8 cellular contexts compared by ENCODE assay signal in the genomic region with DNA sequence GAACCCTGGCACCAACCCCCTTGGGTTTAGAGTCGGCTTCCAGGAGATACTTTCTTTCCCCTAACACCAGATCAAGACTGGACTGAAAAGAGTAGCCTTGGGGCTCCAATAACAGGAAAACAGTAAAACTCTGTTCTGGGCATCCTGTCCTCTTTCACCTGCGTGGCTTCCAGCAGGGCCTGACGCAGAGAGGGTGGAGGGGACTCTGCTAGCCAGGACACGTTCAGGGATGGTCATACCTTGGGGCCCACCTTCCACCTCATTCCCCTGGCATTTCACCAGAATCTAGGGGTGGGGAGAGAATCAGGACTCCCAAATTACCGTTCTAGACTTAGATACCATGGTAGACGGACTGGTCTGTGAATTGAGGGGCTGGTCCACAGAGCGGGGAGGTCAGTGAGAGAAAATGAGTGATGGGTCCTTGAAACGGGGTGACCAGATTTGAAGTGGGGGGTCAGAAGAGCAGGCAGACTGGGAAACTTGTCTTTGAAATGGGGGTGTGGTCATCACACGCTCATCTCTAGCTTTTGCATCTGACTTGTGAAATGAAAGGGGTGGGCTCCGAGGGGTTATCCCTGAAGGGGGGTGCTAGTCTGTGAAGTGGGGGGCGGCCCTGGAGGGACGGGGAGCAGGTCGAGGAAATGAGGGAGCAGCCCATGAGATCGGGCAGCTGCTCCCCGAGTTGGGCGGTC. TPM values are rescaled to one million over a fixed set of nuclear protein-coding genes. Genes with fewer than 3 reads are reported as not detected.
DNase-seq lines count a peak whose midpoint lies in the region; ATAC-seq, FAIRE-seq and TF ChIP-seq lines count a peak whose summit lies in the region.

No MANE protein-coding gene starts in this region.

- H3K36me3 Mint-ChIP-seq in glutamatergic neuron (ENCODE audit: unreplicated experiment): no peaks in the 10 kb centered on the region

- H3K27me3 ChIP-seq in WERI-Rb-1 (ENCODE audit: insufficient read depth, low read depth, severe bottlenecking): no peaks in the 10 kb centered on the region

- no peak for TF ChIP-seq CTCF in WERI-Rb-1 (IDR thresholded peaks at IDR 0.05; ENCODE audit: low read depth, low read length)
- no peak for TF ChIP-seq CTCF in glutamatergic neuron (IDR thresholded peaks at IDR 0.05; ENCODE audit: partially characterized antibody, unreplicated experiment)

- H3K27me3 Mint-ChIP-seq in glutamatergic neuron (ENCODE audit: unreplicated experiment): peaks cover 14% of the 10 kb centered on the region

- H3K9me3 Mint-ChIP-seq in glutamatergic neuron (ENCODE audit: unreplicated experiment): peaks cover 4% of the 10 kb centered on the region

- H3K4me3 ChIP-seq in GM08714 (ENCODE audit: low read length) (peak overlapping the region; percentile 89; the same call in 1 of the 2 replicates), WERI-Rb-1 (ENCODE audit: low read depth, low read length) (peak overlapping the region; percentile 63)

- no peak overlapping the region for H3K27ac ChIP-seq in WERI-Rb-1

- H3K27ac Mint-ChIP-seq in glutamatergic neuron (ENCODE audit: unreplicated experiment): no peak overlapping the region

- intact Hi-C loops in sciatic nerve (cut with DNase I): loop anchor here (5.0 kb wide), 1 partner anchor 37 kb away; no protein-coding TSS in a partner anchor

- peak overlapping the region; percentile 94 for H3K4me3 Mint-ChIP-seq in glutamatergic neuron (ENCODE audit: unreplicated experiment)

- peaks cover 17% of the 10 kb centered on the region for H3K4me1 Mint-ChIP-seq in glutamatergic neuron (ENCODE audit: low read depth, unreplicated experiment)

- H3K36me3 ChIP-seq in WERI-Rb-1: no peaks in the 10 kb centered on the region

- ATAC-seq in sciatic nerve: peak; percentile 9
- no peak for ATAC-seq in GM18517 (IDR thresholded peaks at IDR 0.05; ENCODE audit: unreplicated experiment)

- DNase-seq in WERI-Rb-1: no peak
- no peak for DNase-seq in glutamatergic neuron
- DNase-seq in sciatic nerve (ENCODE audit: low spot score): no peak
- DNase-seq in NCI-H446 treated with DMSO at 0.1 percent for 48 hours (lab: John Stamatoyannopoulos, UW): no peak
- no peak for DNase-seq in GM12891 (ENCODE audit: insufficient read length, low spot score)
- no peak for DNase-seq in HTR-8/SVneo (ENCODE audit: insufficient read length, low spot score)

- TF ChIP-seq POLR2A in GM12891 (IDR thresholded peaks at IDR 0.05; ENCODE audit: low read depth, low read length): no peak

- no peak for FAIRE-seq in GM12891 (lab: Jason Lieb, UNC)
- FAIRE-seq in HTR-8/SVneo (lab: Jason Lieb, UNC): no peak

- H3K9me3 ChIP-seq in WERI-Rb-1 (ENCODE audit: severe bottlenecking): no peaks in the 10 kb centered on the region

TF ChIP-seq in GM12891, 5 proteins besides CTCF, POLR2A, EP300 and RAD21:
- TF ChIP-seq TAF1 (IDR thresholded peaks at IDR 0.05; ENCODE audit: low read depth, low read length): no peak
- no peak for TF ChIP-seq POLR2AphosphoS5 (IDR thresholded peaks at IDR 0.05; ENCODE audit: low read depth, low read length)

RNA-seq across cellular contexts. Expression of a gene that starts 0.9 kb away (rescaled TPM):
- total RNA-seq in glutamatergic neuron (ENCODE audit: unreplicated experiment): 39.5 TPM
- 183 TPM for total RNA-seq in sciatic nerve
- polyA plus RNA-seq in GM12891 (2012; ENCODE audit: low read depth, missing spikeins): 17.6 TPM

RNA-seq across cellular contexts. Expression of a gene that starts 27.0 kb away (rescaled TPM):
- total RNA-seq in glutamatergic neuron (ENCODE audit: unreplicated experiment): 8,083 TPM
- total RNA-seq in sciatic nerve: 15,390 TPM
- 266 TPM for polyA plus RNA-seq in GM12891 (2012; ENCODE audit: low read depth, missing spikeins)

RNA-seq across cellular contexts. Expression of a gene that starts 28.4 kb away (rescaled TPM):
- total RNA-seq in glutamatergic neuron (ENCODE audit: unreplicated experiment): 5,722 TPM
- 1,748 TPM for total RNA-seq in sciatic nerve
- polyA plus RNA-seq in GM12891 (2012; ENCODE audit: low read depth, missing spikeins): 207 TPM

RNA-seq across cellular contexts. Expression of a gene that starts 37.5 kb away (rescaled TPM):
- total RNA-seq in glutamatergic neuron (ENCODE audit: unreplicated experiment) (3.8 TPM), sciatic nerve (0.76 TPM)
- 0.76 TPM for polyA plus RNA-seq in GM12891 (2012; ENCODE audit: low read depth, missing spikeins)
